In the genomic region with DNA sequence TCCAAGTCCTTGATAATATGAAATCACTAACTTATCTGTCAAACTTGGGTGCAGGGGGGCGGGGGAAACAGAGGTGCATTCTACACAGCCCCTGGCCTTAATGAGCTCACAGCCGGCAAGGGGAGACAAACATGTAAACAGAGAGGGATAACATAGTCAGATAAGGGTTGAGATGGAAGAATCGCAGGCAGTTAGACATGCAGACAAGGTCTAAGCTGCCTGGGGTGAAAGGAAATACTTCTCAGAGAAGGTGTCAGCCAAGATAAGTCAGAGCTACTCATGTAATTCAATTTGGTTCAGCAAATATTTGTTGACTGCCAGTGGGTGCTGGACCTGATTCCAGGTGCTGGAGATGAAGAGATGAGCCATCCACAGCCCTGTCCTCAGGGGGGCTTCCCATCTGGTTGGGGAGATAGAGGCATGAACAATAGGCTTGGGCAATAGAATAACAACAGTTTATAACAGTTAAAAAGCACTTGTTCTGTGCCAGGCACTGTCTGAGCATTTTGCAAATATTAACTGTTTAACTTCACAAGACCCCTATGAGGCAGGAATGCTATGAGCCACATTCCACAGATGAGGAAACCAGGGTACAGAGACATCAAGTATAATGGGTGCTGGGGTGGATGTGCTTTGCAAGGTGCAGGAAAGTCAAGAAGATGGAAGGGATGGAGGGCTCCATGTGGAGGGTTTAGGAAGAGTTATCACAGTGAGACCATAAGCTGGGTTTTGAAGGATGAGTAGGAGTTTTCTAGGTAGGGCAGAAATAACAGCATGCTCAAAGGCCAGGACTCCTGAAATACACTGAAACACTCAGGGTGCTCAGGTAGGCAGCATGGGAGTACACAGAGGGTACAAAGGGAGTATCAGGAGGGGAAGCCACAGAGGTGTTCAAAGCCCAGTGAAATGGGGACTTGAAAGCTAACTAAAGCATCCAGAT, we compare ENCODE assay signal across 26 cellular contexts.
"Had no signal": no experiment of that assay in that cellular context is flagged by ENCODE, and none has a peak within 500 bp of the region (broad histone marks: within the 10 kb centered on the region; RNA-seq: fewer than 3 reads in every experiment).

No MANE protein-coding gene starts in this region.

- H3K27ac ChIP-seq: neural progenitor cell, ovary, parathyroid adenoma, psoas muscle, right lobe of liver, sigmoid colon, stomach, thoracic aorta, thyroid gland, tibial nerve, upper lobe of left lung, vagina had no signal

- H3K4me3 Mint-ChIP-seq: nephron; neural progenitor cell; stimulated activated effector memory CD8-positive, alpha-beta T cell treated with anti-CD3 and anti-CD28 coated beads, Interleukin-12 subunit alpha, Interleukin-12 subunit beta, amount 100 ng/mL, for 72 hours; stimulated activated naive B cell treated with anti-CD40 and anti-IgM and Interleukin-4, amounts not matched to agents 10 μg/mL and 1 μg/mL and 100 μg/mL, for 72 hours; stimulated activated naive CD8-positive, alpha-beta T cell treated with anti-CD3 and anti-CD28 coated beads, Interleukin-15, Interleukin-2, amounts not matched to agents 100 ng/mL and 50 ng/mL, for 24 hours had no signal

- H3K4me3 ChIP-seq: neural progenitor cell, ovary, psoas muscle, right lobe of liver, sigmoid colon, stomach, thoracic aorta, thyroid gland, tibial nerve, upper lobe of left lung, vagina had no signal

- H3K9me3 ChIP-seq: ovary, psoas muscle, sigmoid colon, thyroid gland, vagina had no signal

- DNase-seq: occipital lobe; ovary; psoas muscle; right cardiac atrium; right lobe of liver; sigmoid colon; small intestine; stimulated activated CD4-positive, alpha-beta T cell treated with anti-CD3 and anti-CD28 coated beads, Interleukin-15, amount 100 ng/mL, for 24 hours; stimulated activated CD4-positive, alpha-beta T cell treated with anti-CD3 and anti-CD28 coated beads, Interleukin-2, amount 100 ng/mL, for 24 hours; stimulated activated CD4-positive, alpha-beta T cell treated with anti-CD3 and anti-CD28 coated beads, Interleukin-2, amount 100 ng/mL, for 48 hours; stimulated activated CD4-positive, alpha-beta T cell treated with anti-CD3 and anti-CD28 coated beads, Interleukin-4, amount 100 ng/mL, for 24 hours; stimulated activated naive B cell treated with anti-CD40 and anti-IgM and Interleukin-4, amounts not matched to agents 10 μg/mL and 1 μg/mL and 100 μg/mL, for 72 hours; stimulated activated naive CD4-positive, alpha-beta T cell treated with Interleukin-2 at 50 U/mL for 16 hours; stomach; thyroid gland; trophoblast cell; upper lobe of left lung had no signal

- H3K9me3 Mint-ChIP-seq: nephron; stimulated activated effector memory CD8-positive, alpha-beta T cell treated with anti-CD3 and anti-CD28 coated beads, Interleukin-12 subunit alpha, Interleukin-12 subunit beta, amount 100 ng/mL, for 72 hours; stimulated activated naive CD8-positive, alpha-beta T cell treated with anti-CD3 and anti-CD28 coated beads, Interleukin-15, Interleukin-2, amounts not matched to agents 100 ng/mL and 50 ng/mL, for 24 hours had no signal

- H3K27ac Mint-ChIP-seq: nephron; neural progenitor cell; progenitor cell of endocrine pancreas; stimulated activated effector memory CD8-positive, alpha-beta T cell treated with anti-CD3 and anti-CD28 coated beads, Interleukin-12 subunit alpha, Interleukin-12 subunit beta, amount 100 ng/mL, for 72 hours; stimulated activated naive B cell treated with anti-CD40 and anti-IgM and Interleukin-4, amounts not matched to agents 10 μg/mL and 1 μg/mL and 100 μg/mL, for 72 hours; stimulated activated naive CD8-positive, alpha-beta T cell treated with anti-CD3 and anti-CD28 coated beads, Interleukin-15, Interleukin-2, amounts not matched to agents 100 ng/mL and 50 ng/mL, for 24 hours had no signal

- ATAC-seq: psoas muscle; right cardiac atrium; right lobe of liver; stimulated activated effector memory CD8-positive, alpha-beta T cell treated with anti-CD3 and anti-CD28 coated beads, Interleukin-12 subunit alpha, Interleukin-12 subunit beta, amount 100 ng/mL, for 72 hours; stimulated activated naive B cell treated with anti-CD40 and anti-IgM and Interleukin-4, amounts not matched to agents 10 μg/mL and 1 μg/mL and 100 μg/mL, for 72 hours had no signal

- H3K9ac ChIP-seq: neural progenitor cell, parathyroid adenoma had no signal

- H3K36me3 ChIP-seq: neural progenitor cell, ovary, right lobe of liver, sigmoid colon, stomach, thoracic aorta, thyroid gland, tibial nerve, upper lobe of left lung, vagina had no signal

- H3K36me3 Mint-ChIP-seq: neural progenitor cell; stimulated activated effector memory CD8-positive, alpha-beta T cell treated with anti-CD3 and anti-CD28 coated beads, Interleukin-12 subunit alpha, Interleukin-12 subunit beta, amount 100 ng/mL, for 72 hours had no signal

- H3K27me3 ChIP-seq: neural progenitor cell, ovary, right lobe of liver, sigmoid colon, thyroid gland, tibial nerve, upper lobe of left lung, vagina had no signal

- H3K4me1 ChIP-seq: neural progenitor cell, parathyroid adenoma, psoas muscle, right lobe of liver, sigmoid colon, stomach, thyroid gland, tibial nerve, upper lobe of left lung, vagina had no signal

- H3K4me1 Mint-ChIP-seq: nephron; stimulated activated effector memory CD8-positive, alpha-beta T cell treated with anti-CD3 and anti-CD28 coated beads, Interleukin-12 subunit alpha, Interleukin-12 subunit beta, amount 100 ng/mL, for 72 hours; stimulated activated naive B cell treated with anti-CD40 and anti-IgM and Interleukin-4, amounts not matched to agents 10 μg/mL and 1 μg/mL and 100 μg/mL, for 72 hours had no signal
